13 cellular contexts compared by ENCODE assay signal in the genomic region with DNA sequence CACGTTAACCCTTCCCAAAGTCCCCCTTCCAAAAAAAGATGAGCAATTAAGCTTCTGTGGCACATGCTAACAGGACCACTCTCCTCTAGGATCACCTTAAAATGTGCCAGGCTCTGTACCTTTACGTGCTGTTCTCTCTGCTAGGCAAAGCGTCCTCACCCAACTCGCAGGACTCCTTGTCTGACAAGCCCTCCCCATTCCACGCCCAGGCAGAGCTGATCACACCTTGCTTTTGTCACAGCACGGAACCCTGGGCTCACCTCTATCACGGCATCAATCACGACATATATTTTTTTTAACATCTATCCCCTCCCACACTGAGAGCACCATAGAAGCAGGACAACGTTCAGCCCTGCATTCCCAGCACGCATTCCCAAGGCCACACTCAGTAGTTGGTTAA. TPM values are rescaled to one million over a fixed set of nuclear protein-coding genes. Genes with fewer than 3 reads are reported as not detected.
DNase-seq lines count a peak whose midpoint lies in the region; ATAC-seq, FAIRE-seq and TF ChIP-seq lines count a peak whose summit lies in the region.
"Had no signal": no experiment of that assay in that cellular context is flagged by ENCODE, and none has a peak within 500 bp of the region (broad histone marks: within the 10 kb centered on the region; RNA-seq: fewer than 3 reads in every experiment).

No MANE protein-coding gene starts in this region.

- DNase-seq in PC-3 (no peak), adipocyte (ENCODE audit: low read depth) (no peak), foreskin keratinocyte (peak in 1 of 2 donors; percentile 57), small intestine (peak; percentile 14), left colon (no peak), kidney glomerular epithelial cell (lab: John Stamatoyannopoulos, UW) (no peak)
- DNase-seq: activated naive CD4-positive, alpha-beta T cell treated with anti-CD3 and anti-CD28 coated beads for 36 hours; mesendoderm; NCI-H187 treated with DMSO at 0.1 percent for 48 hours; NCI-H446; NK-92 treated with Interleukin-12 subunit alpha and Interleukin-12 subunit beta, amount 100 ng/mL, for 24 hours had no signal

- ATAC-seq in PC-3 = no peak
- peak; percentile 52 for ATAC-seq in foreskin keratinocyte
- no peak for ATAC-seq in HG03175 (IDR thresholded peaks at IDR 0.05; ENCODE audit: unreplicated experiment)
- no peak for ATAC-seq in left colon

- intact Hi-C loops in PC-3 (cut with micrococcal nuclease) (no loop called here), left colon (cut with DNase I, micrococcal nuclease) (no loop called here)

- H3K4me1 ChIP-seq in PC-3 (ENCODE audit: insufficient read depth, low read length) = peaks cover 15% of the 10 kb centered on the region
- peaks cover 17% of the 10 kb centered on the region for H3K4me1 ChIP-seq in adipocyte (ENCODE audit: control insufficient read depth, insufficient read depth, low read length)
- peaks cover 15% of the 10 kb centered on the region for H3K4me1 ChIP-seq in foreskin keratinocyte
- peaks cover 0 to 2% of the 10 kb centered on the region in 2 donors for H3K4me1 ChIP-seq in small intestine (ENCODE audit: control insufficient read depth in 2 of 2, insufficient read depth in 1 of 2, low read depth in 1 of 2, low read length in 1 of 2)

- CTCF ChIA-PET in PC-3 (lab: Charles Lee) = no interaction called here

- no peaks in the 10 kb centered on the region for H3F3A ChIP-seq in PC-3 (ENCODE audit: low read length, unreplicated experiment)

- H3K36me3 ChIP-seq in PC-3 (ENCODE audit: low read depth, low read length) (peaks cover 34% of the 10 kb centered on the region), adipocyte (ENCODE audit: control insufficient read depth, insufficient read depth, low read length, severe bottlenecking) (peaks cover 22% of the 10 kb centered on the region), small intestine (ENCODE audit: control insufficient read depth in 2 of 2, insufficient read depth in 2 of 2, low read length in 2 of 2) (peaks cover 13 to 21% of the 10 kb centered on the region in 2 donors)

- H3K27me3 ChIP-seq in PC-3 (ENCODE audit: low read length) (no peaks in the 10 kb centered on the region), adipocyte (replicated peaks; ENCODE audit: control insufficient read depth, insufficient read depth, low read length) (no peaks in the 10 kb centered on the region), foreskin keratinocyte (no peaks in the 10 kb centered on the region), small intestine (ENCODE audit: control insufficient read depth in 2 of 2, insufficient read depth in 2 of 2, low read length in 2 of 2) (no peaks in the 10 kb centered on the region)

- no peak for FAIRE-seq in small intestine (lab: Jason Lieb, UNC)
- FAIRE-seq: urothelium cell line had no signal

- H3K27ac ChIP-seq in PC-3 (ENCODE audit: low read length) (peak overlapping the region; percentile 66), foreskin keratinocyte (peak overlapping the region; percentile 81), small intestine (ENCODE audit: low read depth in 1 of 2, low read length in 1 of 2) (peak overlapping the region in 1 of 2 donors; percentile 74)

- POLR2A ChIA-PET in PC-3 (lab: Charles Lee; ENCODE audit: unreplicated experiment) = interaction anchor here (0.6 kb wide), 1 partner anchor 118 kb away, joined by 5 read pairs; no protein-coding TSS in a partner anchor

- no peaks in the 10 kb centered on the region for H4K20me1 ChIP-seq in PC-3 (ENCODE audit: low read length)

- BruUV-seq in PC-3 (replicated peaks; lab: Mats Ljungman, UMichigan) = no TSS peak

- no peaks in the 10 kb centered on the region for H3K79me2 ChIP-seq in PC-3 (ENCODE audit: low read length)

- no peaks in the 10 kb centered on the region for H3K9me2 ChIP-seq in PC-3 (replicated peaks; ENCODE audit: low read length)

- H3K4me2 ChIP-seq in PC-3 (ENCODE audit: low read length) = 0 out of 2 replicates have a peak overlapping the region, but pooled peaks have one; percentile 32

- no peak for TF ChIP-seq CTCF in PC-3 (conservative IDR thresholded peaks at IDR 0.05; ENCODE audit: low read depth, low read length)
- no peak for TF ChIP-seq CTCF in foreskin keratinocyte (conservative IDR thresholded peaks at IDR 0.05)

- no peak overlapping the region for H2AFZ ChIP-seq in PC-3 (ENCODE audit: low read length)

- H3K4me3 ChIP-seq in PC-3 (ENCODE audit: low read length) (no peak overlapping the region), adipocyte (ENCODE audit: low read length) (peak overlapping the region; percentile 25), small intestine (ENCODE audit: low read depth in 1 of 2, low read length in 2 of 2) (no peak overlapping the region)

- WGBS in small intestine, 3 donors = 87 to 92% (median 91%) methylated on average over 10 of the region's 10 CpGs

- H3K9ac ChIP-seq in PC-3 (ENCODE audit: low read length) (no peak overlapping the region), adipocyte (ENCODE audit: low read length) (no peak overlapping the region)

- H3K9me3 ChIP-seq in PC-3 (ENCODE audit: low read length) (no peaks in the 10 kb centered on the region), adipocyte (ENCODE audit: control insufficient read depth, low read length) (no peaks in the 10 kb centered on the region), small intestine (ENCODE audit: control insufficient read depth, low read depth) (no peaks in the 10 kb centered on the region)

RNA-seq across cellular contexts. Expression of gene CDK5RAP2, which starts 47.1 kb away (rescaled TPM):
- total RNA-seq in PC-3 (2014; rRNA removed) (37.4 and 41.0 TPM in 2 replicates), foreskin keratinocyte (44.5 and 46.0 TPM in 2 replicates), left colon (10 to 100 TPM; 27.1 to 36.7 TPM)
- polyA plus RNA-seq in foreskin keratinocyte (31.8 and 32.3 TPM in 2 replicates), small intestine (10 to 100 TPM; 15.7 to 20.1 (median 17.7) TPM)
